24 cellular contexts compared by ENCODE assay signal in genomic region chr19:11359421-11359820, GRCh38. TPM values are rescaled to one million over a fixed set of nuclear protein-coding genes. Genes with fewer than 3 reads are reported as not detected.
"Had no signal": no experiment of that assay in that cellular context is flagged by ENCODE, and none has a peak within 500 bp of the region (broad histone marks: within the 10 kb centered on the region; RNA-seq: fewer than 3 reads in every experiment).

No MANE protein-coding gene starts in this region.

- H3K4me3 ChIP-seq: cardiac muscle cell, K562, Peyer's patch, SJCRH30, SK-N-MC had no signal

- H3K36me3 ChIP-seq: cardiac muscle cell, Peyer's patch, SJCRH30 had no signal

- H3K9me3 ChIP-seq: Peyer's patch, SJCRH30 had no signal

- DNase-seq: activated CD4-positive, alpha-beta T cell treated with anti-CD3 and anti-CD28 coated beads, Interleukin-2, amount 10 ng/mL, durations not matched to agents 24 days and 14 days; activated CD4-positive, alpha-beta T cell treated with anti-CD3 and anti-CD28 coated beads, Interleukin-2, amount 50 U/mL, for 48 hours; activated CD8-positive, alpha-beta T cell treated with anti-CD3 and anti-CD28 coated beads, Interleukin-2, amount 10 ng/mL, durations not matched to agents 7 days and 5 days; activated gamma-delta T cell treated with Interleukin-2 at 50 U/mL for 16 hours; activated naive CD4-positive, alpha-beta T cell treated with anti-CD3 and anti-CD28 coated beads for 36 hours; activated T-cell treated with anti-CD3 and anti-CD28 coated beads, Interleukin-2, amount 50 U/mL, for 24 hours; anterior cingulate cortex; NCI-H1092 treated with DMSO at 0.1 percent for 48 hours; NCI-H1417; NCI-H187 treated with DMSO at 0.1 percent for 48 hours; NCI-H2081 treated with DMSO at 0.1 percent for 48 hours; NCI-H345; NCI-H524 treated with DMSO at 0.1 percent for 48 hours; Peyer's patch; SHP77; SJCRH30; T1000; WERI-Rb-1 had no signal

- H3K27me3 ChIP-seq: cardiac muscle cell, Peyer's patch, SJCRH30 had no signal

- H3K4me3 Mint-ChIP-seq: activated CD4-positive, alpha-beta T cell treated with anti-CD3 and anti-CD28 coated beads, Interleukin-2, amount 10 ng/mL, durations not matched to agents 24 days and 14 days; activated CD8-positive, alpha-beta T cell treated with anti-CD3 and anti-CD28 coated beads, Interleukin-2, amount 10 ng/mL, durations not matched to agents 7 days and 5 days; activated naive CD4-positive, alpha-beta T cell treated with anti-CD3 and anti-CD28 coated beads for 36 hours; activated T-cell treated with anti-CD3 and anti-CD28 coated beads, Interleukin-2, amount 50 U/mL, for 24 hours; activated T-helper 1 cell treated with anti-CD3 and anti-CD28 coated beads, Interleukin-12 subunit alpha, Interleukin-12 subunit beta, Interleukin-2, Interleukin-4 antibody, amounts not matched to agents 30 ng/mL and 10 ng/mL and 1 ng/mL, durations not matched to agents 14 hours and 24 hours and 36 hours; central memory CD8-positive, alpha-beta T cell had no signal

- H3K27ac Mint-ChIP-seq: activated CD4-positive, alpha-beta T cell treated with anti-CD3 and anti-CD28 coated beads, Interleukin-2, amount 10 ng/mL, durations not matched to agents 24 days and 14 days; activated CD8-positive, alpha-beta T cell treated with anti-CD3 and anti-CD28 coated beads, Interleukin-2, amount 10 ng/mL, durations not matched to agents 7 days and 5 days; activated naive CD4-positive, alpha-beta T cell treated with anti-CD3 and anti-CD28 coated beads for 36 hours; activated naive CD4-positive, alpha-beta T cell treated with anti-CD3 and anti-CD28 coated beads, Interleukin-2, amount 50 U/mL, for 72 hours; activated T-cell treated with anti-CD3 and anti-CD28 coated beads, Interleukin-2, amount 50 U/mL, for 24 hours; activated T-helper 1 cell treated with anti-CD3 and anti-CD28 coated beads, Interleukin-12 subunit alpha, Interleukin-12 subunit beta, Interleukin-2, Interleukin-4 antibody, amounts not matched to agents 30 ng/mL and 10 ng/mL and 1 ng/mL, durations not matched to agents 14 hours and 24 hours and 36 hours had no signal

- H3K27ac ChIP-seq: cardiac muscle cell, Peyer's patch, SJCRH30, SK-N-MC, WERI-Rb-1 had no signal

- H3K4me1 ChIP-seq: SJCRH30 had no signal

- H3K36me3 Mint-ChIP-seq: activated naive CD4-positive, alpha-beta T cell treated with anti-CD3 and anti-CD28 coated beads, Interleukin-2, amount 50 U/mL, for 72 hours had no signal

- H3K9me3 Mint-ChIP-seq: activated CD4-positive, alpha-beta T cell treated with anti-CD3 and anti-CD28 coated beads, Interleukin-2, amount 10 ng/mL, durations not matched to agents 24 days and 14 days; activated naive CD4-positive, alpha-beta T cell treated with anti-CD3 and anti-CD28 coated beads for 36 hours; activated naive CD4-positive, alpha-beta T cell treated with anti-CD3 and anti-CD28 coated beads, Interleukin-2, amount 50 U/mL, for 72 hours; activated T-cell treated with anti-CD3 and anti-CD28 coated beads, Interleukin-2, amount 50 U/mL, for 24 hours; activated T-helper 1 cell treated with anti-CD3 and anti-CD28 coated beads, Interleukin-12 subunit alpha, Interleukin-12 subunit beta, Interleukin-2, Interleukin-4 antibody, amounts not matched to agents 30 ng/mL and 10 ng/mL and 1 ng/mL, durations not matched to agents 14 hours and 24 hours and 36 hours; central memory CD8-positive, alpha-beta T cell had no signal

- ATAC-seq: activated CD8-positive, alpha-beta T cell treated with anti-CD3 and anti-CD28 coated beads, Interleukin-2, amount 10 ng/mL, durations not matched to agents 7 days and 5 days; activated naive CD4-positive, alpha-beta T cell treated with anti-CD3 and anti-CD28 coated beads, Interleukin-2, amount 50 U/mL, for 72 hours; K562 had no signal

- FAIRE-seq: K562 had no signal

RNA-seq across cellular contexts. Expression of gene CCDC159, which starts 13.1 kb away (rescaled TPM):
- total RNA-seq: SJCRH30 had no signal
